Comparison of ENCODE assay signal across 15 cellular contexts in the genomic region with DNA sequence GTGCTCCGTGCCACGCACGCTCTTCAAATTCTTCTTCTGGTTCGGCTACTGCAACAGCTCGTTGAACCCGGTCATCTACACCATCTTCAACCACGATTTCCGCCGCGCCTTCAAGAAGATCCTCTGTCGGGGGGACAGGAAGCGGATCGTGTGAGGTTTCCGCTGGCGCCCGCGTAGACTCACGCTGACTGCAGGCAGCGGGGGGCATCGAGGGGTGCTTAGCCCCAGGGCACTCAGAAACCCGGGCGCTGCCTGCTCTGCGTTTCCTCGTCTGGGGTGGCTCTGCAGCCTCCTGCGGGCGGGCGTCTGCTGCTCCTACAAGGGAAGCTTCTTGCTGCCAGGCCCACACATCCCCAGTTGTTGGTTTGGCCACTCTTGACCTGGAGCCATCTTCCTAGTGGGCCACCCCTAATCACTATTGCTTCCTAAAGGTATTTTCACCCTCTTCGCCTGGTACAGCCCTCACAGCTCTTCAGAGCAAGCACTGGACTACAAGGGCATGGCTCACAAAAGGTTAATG. TPM values are rescaled to one million over a fixed set of nuclear protein-coding genes. Genes with fewer than 3 reads are reported as not detected.
DNase-seq lines count a peak whose midpoint lies in the region; ATAC-seq and TF ChIP-seq lines count a peak whose summit lies in the region.
"Had no signal": no experiment of that assay in that cellular context is flagged by ENCODE, and none has a peak within 500 bp of the region (broad histone marks: within the 10 kb centered on the region; RNA-seq: fewer than 3 reads in every experiment).

No MANE protein-coding gene starts in this region.

- H4K8ac ChIP-seq in trophoblast cell (ENCODE audit: low read depth, low read length): no peak overlapping the region

- peaks cover 8% of the 10 kb centered on the region for H3K4me1 ChIP-seq in CD4-positive, alpha-beta memory T cell (ENCODE audit: insufficient read depth, low read length)
- H3K4me1 ChIP-seq in GM23338 (ENCODE audit: insufficient read depth) (no peaks in the 10 kb centered on the region; the same call in 1 of the 2 replicates), endodermal cell (ENCODE audit: control insufficient read depth, insufficient read depth, low read length) (no peaks in the 10 kb centered on the region), trophoblast cell (ENCODE audit: control insufficient read depth in 1 of 2, insufficient read depth in 2 of 2, low read length in 2 of 2) (peaks cover 5 to 8% of the 10 kb centered on the region in 2 experiments)

- no peak for DNase-seq in CD4-positive, alpha-beta memory T cell
- peak; percentile 44 for DNase-seq in GM23338 (ENCODE audit: low spot score)
- DNase-seq in endodermal cell: peak; percentile 48
- DNase-seq in trophoblast cell: no peak
- DNase-seq in cortex of kidney (lab: John Stamatoyannopoulos, UW): no peak
- DNase-seq in NCI-H69 (lab: John Stamatoyannopoulos, UW): no peak
- DNase-seq: activated B cell treated with CpG ODN at 0.5 μM for 24 hours; effector CD4-positive, alpha-beta T cell; NCI-H1105 treated with DMSO at 0.1 percent for 48 hours; NCI-H226; OCI-M1; stimulated activated CD8-positive, alpha-beta memory T cell treated with anti-CD3 and anti-CD28 coated beads, Interleukin-4, amount 100 ng/mL, for 48 hours had no signal

- H3K79me2 ChIP-seq in GM23338 (replicated peaks; ENCODE audit: insufficient read depth) (no peaks in the 10 kb centered on the region), trophoblast cell (ENCODE audit: control insufficient read depth, insufficient read depth, low read length, poor library complexity) (no peaks in the 10 kb centered on the region)

- H4K91ac ChIP-seq in trophoblast cell (ENCODE audit: low read depth, low read length): no peak overlapping the region

- peaks cover 4 to 35% (median 14%) of the 10 kb centered on the region in 4 donors for H3K4me1 Mint-ChIP-seq in CD4-positive, alpha-beta memory T cell
- H3K4me1 Mint-ChIP-seq in GM23338 (peaks cover 14% of the 10 kb centered on the region), endodermal cell (peaks cover 7% of the 10 kb centered on the region)

- H3K9me2 ChIP-seq in GM23338 (ENCODE audit: insufficient read depth): no peaks in the 10 kb centered on the region

- CTCF ChIA-PET in CD4-positive, alpha-beta memory T cell (lab: Charles Lee; ENCODE audit: partially characterized antibody): no interaction called here

- no peak overlapping the region for H3K27ac ChIP-seq in CD4-positive, alpha-beta memory T cell (ENCODE audit: low read depth, low read length)
- no peak overlapping the region for H3K27ac ChIP-seq in GM23338 (ENCODE audit: low read depth)
- H3K27ac ChIP-seq in endodermal cell (ENCODE audit: low read depth, low read length): no peak overlapping the region
- H3K27ac ChIP-seq in trophoblast cell (ENCODE audit: low read depth, low read length): no peak overlapping the region
- H3K27ac ChIP-seq: C4-2B had no signal

- H3K9me3 ChIP-seq in CD4-positive, alpha-beta memory T cell (ENCODE audit: control insufficient read depth in 1 of 2, low read length in 2 of 2): no peaks in the 10 kb centered on the region
- H3K9me3 ChIP-seq in endodermal cell (ENCODE audit: control insufficient read depth, low read length): no peaks in the 10 kb centered on the region
- peaks cover 13% of the 10 kb centered on the region for H3K9me3 ChIP-seq in trophoblast cell (ENCODE audit: insufficient read depth, low read depth, low read length)

- H2AK5ac ChIP-seq in trophoblast cell (ENCODE audit: low read length): no peak overlapping the region

- no peaks in the 10 kb centered on the region for H3K79me1 ChIP-seq in trophoblast cell (ENCODE audit: low read length)

- H2BK120ac ChIP-seq in trophoblast cell (ENCODE audit: insufficient read depth, low read length, poor library complexity): no peak overlapping the region

- no peak overlapping the region for H2BK5ac ChIP-seq in trophoblast cell (ENCODE audit: low read depth, low read length, poor library complexity)

- H3K18ac ChIP-seq in trophoblast cell (ENCODE audit: low read length): no peak overlapping the region

- no peak overlapping the region for H3K4ac ChIP-seq in trophoblast cell (ENCODE audit: low read depth, low read length)

- H2AFZ ChIP-seq in GM23338 (peak overlapping the region; percentile 90; the same call in 1 of the 2 replicates), trophoblast cell (ENCODE audit: insufficient read depth, low read length, poor library complexity) (no peak overlapping the region)

- POLR2A ChIA-PET in CD4-positive, alpha-beta memory T cell (lab: Charles Lee; ENCODE audit: partially characterized antibody): no interaction called here

- no peak overlapping the region for H2BK12ac ChIP-seq in trophoblast cell (ENCODE audit: low read length)

- H3K27me3 Mint-ChIP-seq in CD4-positive, alpha-beta memory T cell: peaks cover 21 to 41% of the 10 kb centered on the region in 2 donors
- H3K27me3 Mint-ChIP-seq in GM23338 (ENCODE audit: insufficient read depth, low read depth, poor library complexity): peaks cover 35% of the 10 kb centered on the region
- peaks cover 80% of the 10 kb centered on the region for H3K27me3 Mint-ChIP-seq in endodermal cell (ENCODE audit: insufficient read depth)

- H3K4me2 ChIP-seq in GM23338 (peak overlapping the region; percentile 91), trophoblast cell (ENCODE audit: low read length) (no peak overlapping the region)

- peaks cover 0 to 4% (median 0%) of the 10 kb centered on the region in 8 donors for H3K9me3 Mint-ChIP-seq in CD4-positive, alpha-beta memory T cell
- peaks cover 6% of the 10 kb centered on the region; the same call in 1 of the 3 replicates for H3K9me3 Mint-ChIP-seq in GM23338
- peaks cover 10% of the 10 kb centered on the region for H3K9me3 Mint-ChIP-seq in endodermal cell
- H3K9me3 Mint-ChIP-seq: activated B cell treated with CpG ODN at 0.5 μM for 24 hours had no signal

- 89 to 91% methylated on average over 21 to 28 of the region's 28 CpGs for WGBS in endodermal cell (ENCODE audit: insufficient coverage in 1 of 2, insufficient read length in 1 of 2), 2 experiments
- no CpG with 5 or more reads among the region's 28 CpGs for WGBS in trophoblast cell (ENCODE audit: extremely low coverage, insufficient coverage, insufficient read length)

- H3K9ac ChIP-seq in endodermal cell (ENCODE audit: extremely low read depth, low read length, poor library complexity, severe bottlenecking) (no peak overlapping the region), trophoblast cell (ENCODE audit: low read length) (no peak overlapping the region)

- ATAC-seq in GM23338 (no peak), GM19397 (IDR thresholded peaks at IDR 0.05; ENCODE audit: unreplicated experiment) (no peak), HG02973 (IDR thresholded peaks at IDR 0.05; ENCODE audit: unreplicated experiment) (no peak)

- H3F3A ChIP-seq in GM23338 (replicated peaks; ENCODE audit: low read depth): no peaks in the 10 kb centered on the region

- intact Hi-C loops in CD4-positive, alpha-beta memory T cell (cut with micrococcal nuclease): no loop called here

- no peak overlapping the region for H3K14ac ChIP-seq in trophoblast cell (ENCODE audit: low read length)

- no peaks in the 10 kb centered on the region for H3K36me3 ChIP-seq in CD4-positive, alpha-beta memory T cell (ENCODE audit: insufficient read depth, low read length)
- H3K36me3 ChIP-seq in GM23338 (ENCODE audit: insufficient read depth) (no peaks in the 10 kb centered on the region), endodermal cell (ENCODE audit: control insufficient read depth, insufficient read depth, low read length) (no peaks in the 10 kb centered on the region), trophoblast cell (ENCODE audit: control insufficient read depth in 1 of 2, insufficient read depth in 2 of 2, low read length in 2 of 2) (no peaks in the 10 kb centered on the region)

- peaks cover 20% of the 10 kb centered on the region for H3K27me3 ChIP-seq in CD4-positive, alpha-beta memory T cell (ENCODE audit: insufficient read depth, low read length)
- peaks cover 55% of the 10 kb centered on the region for H3K27me3 ChIP-seq in GM23338 (ENCODE audit: insufficient read depth)
- H3K27me3 ChIP-seq in endodermal cell (ENCODE audit: control insufficient read depth, insufficient read depth, low read length, poor library complexity, severe bottlenecking): peaks cover 79% of the 10 kb centered on the region
- H3K27me3 ChIP-seq in trophoblast cell (ENCODE audit: insufficient read depth, low read length): peaks cover 28% of the 10 kb centered on the region

- H3K23ac ChIP-seq in trophoblast cell (ENCODE audit: low read length): no peak overlapping the region

- TF ChIP-seq CTCF in GM23338 (conservative IDR thresholded peaks at IDR 0.05; ENCODE audit: low read depth in 2 of 2) (no peak), endodermal cell (conservative IDR thresholded peaks at IDR 0.05) (no peak)

- H3K4me3 ChIP-seq in CD4-positive, alpha-beta memory T cell (ENCODE audit: low read length in 2 of 2): no peak overlapping the region
- peak overlapping the region; percentile 74; the same call in 1 of the 2 replicates for H3K4me3 ChIP-seq in GM23338
- no peak overlapping the region for H3K4me3 ChIP-seq in endodermal cell (ENCODE audit: low read length)
- peak overlapping the region; percentile 5 for H3K4me3 ChIP-seq in trophoblast cell (ENCODE audit: low read depth, low read length)

- H4K12ac ChIP-seq in trophoblast cell (ENCODE audit: low read depth, low read length): no peak overlapping the region

- H3K36me3 Mint-ChIP-seq in CD4-positive, alpha-beta memory T cell: no peaks in the 10 kb centered on the region
- H3K36me3 Mint-ChIP-seq in GM23338 (ENCODE audit: low read depth): peaks cover 3% of the 10 kb centered on the region; the same call in 1 of the 3 replicates
- H3K36me3 Mint-ChIP-seq in endodermal cell (ENCODE audit: low read depth): no peaks in the 10 kb centered on the region

- H3K27ac Mint-ChIP-seq in CD4-positive, alpha-beta memory T cell: no peak overlapping the region
- H3K27ac Mint-ChIP-seq in GM23338 (no peak overlapping the region), endodermal cell (no peak overlapping the region)
- H3K27ac Mint-ChIP-seq: activated B cell treated with CpG ODN at 0.5 μM for 24 hours had no signal

- peak overlapping the region in 7 of 8 donors; percentile 22 to 76 (median 61) for H3K4me3 Mint-ChIP-seq in CD4-positive, alpha-beta memory T cell
- H3K4me3 Mint-ChIP-seq in GM23338 (peak overlapping the region; percentile 69), endodermal cell (peak overlapping the region; percentile 47)
- H3K4me3 Mint-ChIP-seq: activated B cell treated with CpG ODN at 0.5 μM for 24 hours had no signal

- H4K20me1 ChIP-seq in GM23338 (replicated peaks; ENCODE audit: insufficient read depth): no peaks in the 10 kb centered on the region

RNA-seq across cellular contexts. Expression of gene ADRA2A, which starts 2.5 kb away (rescaled TPM):
- total RNA-seq in CD4-positive, alpha-beta memory T cell: not detected
- not detected for polyA plus RNA-seq in CD4-positive, alpha-beta memory T cell
- 1.8 and 2.5 TPM in 2 replicates for total RNA-seq in GM23338 (2014; rRNA removed; shearing (Covaris generic))
- polyA plus RNA-seq in GM23338 (2016; fragmentation: Nextera tagmentation; extraction: Ambion mirVana): 0.60 and 0.61 TPM in 2 replicates
- total RNA-seq in endodermal cell: under 1 TPM in 1 of 2 donors, not detected in 1; 0.13 TPM
- 0.53 TPM for polyA plus RNA-seq in endodermal cell (2013, experiment 1 of 2)
- 0.87 TPM for polyA plus RNA-seq in endodermal cell (2013, experiment 2 of 2)
- polyA plus RNA-seq in trophoblast cell (2013): 0.08 and 0.11 TPM in 2 replicates
- total RNA-seq: activated B cell treated with CpG ODN at 0.5 μM for 24 hours had no signal

Comparison
In these comparisons a context has a peak if more than half of its experiments do, and no peak if none do; other contexts are left out.
1. DNase-seq: peak in GM23338 (single experiment) and endodermal cell (single experiment); none in CD4-positive, alpha-beta memory T cell (0 of 5), trophoblast cell (0 of 2), cortex of kidney (single experiment) and NCI-H69 (single experiment).
2. H3K4me3 ChIP-seq: peak in GM23338 (single experiment) and trophoblast cell (single experiment); none in CD4-positive, alpha-beta memory T cell (0 of 2) and endodermal cell (single experiment).
3. Peak in every context shown above with its lines, with median percentiles within 50 percentile points of each other: H3K4me3 Mint-ChIP-seq.